In the genomic region with DNA sequence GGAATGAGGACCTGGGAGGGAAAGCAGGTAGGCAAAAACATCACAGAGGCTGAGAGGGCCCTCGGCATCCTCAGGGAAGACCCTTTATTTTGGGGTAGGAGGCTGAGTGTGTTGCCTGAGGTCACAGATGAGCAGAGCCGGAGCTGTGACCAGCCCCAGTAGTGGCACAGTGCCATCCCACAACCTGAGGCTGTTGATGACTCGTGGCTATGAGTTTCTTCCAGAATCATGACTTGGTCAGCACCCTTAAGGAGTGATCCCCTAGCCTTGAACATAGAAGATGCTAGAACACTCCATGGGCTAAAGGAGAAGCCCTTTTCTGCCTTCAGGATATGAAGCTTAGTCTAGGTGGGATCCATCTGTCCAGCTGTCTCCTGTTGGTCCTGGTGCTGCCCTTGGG, we compare ENCODE assay signal across 18 cellular contexts. TPM values are rescaled to one million over a fixed set of nuclear protein-coding genes. Genes with fewer than 3 reads are reported as not detected.
DNase-seq lines count a peak whose midpoint lies in the region; ATAC-seq, FAIRE-seq and TF ChIP-seq lines count a peak whose summit lies in the region.
"Had no signal": no experiment of that assay in that cellular context is flagged by ENCODE, and none has a peak within 500 bp of the region (broad histone marks: within the 10 kb centered on the region; RNA-seq: fewer than 3 reads in every experiment).

No MANE protein-coding gene starts in this region.

- no peak overlapping the region for H3K27ac Mint-ChIP-seq in type B pancreatic cell

- no peaks in the 10 kb centered on the region for H3K4me1 Mint-ChIP-seq in type B pancreatic cell (ENCODE audit: unreplicated experiment)
- H3K4me1 Mint-ChIP-seq: IgD-negative memory B cell had no signal

- H3K27me3 Mint-ChIP-seq in type B pancreatic cell = no peaks in the 10 kb centered on the region
- H3K27me3 Mint-ChIP-seq: IgD-negative memory B cell had no signal

- FAIRE-seq in K562 (lab: Jason Lieb, UNC) = peak; percentile 23
- FAIRE-seq: colon, GM12878 had no signal

- H3K4me3 ChIP-seq in K562 (no peak overlapping the region), kidney epithelial cell (ENCODE audit: low read depth, low read length) (no peak overlapping the region)
- H3K4me3 ChIP-seq: esophagus muscularis mucosa, GM12878, tibial nerve had no signal

- H3K4me3 Mint-ChIP-seq in type B pancreatic cell = no peak overlapping the region
- H3K4me3 Mint-ChIP-seq: IgD-negative memory B cell had no signal

- H3K4me1 ChIP-seq in K562 (replicated peaks in 1 of 2; ENCODE audit: control insufficient read depth in 2 of 2, insufficient read depth in 2 of 2, low read length in 2 of 2) = no peaks in the 10 kb centered on the region
- H3K4me1 ChIP-seq: esophagus muscularis mucosa, tibial nerve had no signal

- no peaks in the 10 kb centered on the region for H4K20me1 ChIP-seq in K562 (replicated peaks; ENCODE audit: control insufficient read depth, insufficient read depth, low read length)

- no peak overlapping the region for H3K9ac ChIP-seq in K562 (ENCODE audit: insufficient read depth in 1 of 2, low read depth in 2 of 2, low read length in 2 of 2)

- H3K9me3 Mint-ChIP-seq in type B pancreatic cell = no peaks in the 10 kb centered on the region
- H3K9me3 Mint-ChIP-seq: IgD-negative memory B cell had no signal

- no peaks in the 10 kb centered on the region for H3K9me3 ChIP-seq in K562 (replicated peaks; ENCODE audit: control insufficient read depth, insufficient read depth, low read depth, low read length)
- H3K9me3 ChIP-seq: esophagus muscularis mucosa, tibial nerve had no signal

- no TSS peak for BruUV-seq in K562 (replicated peaks; lab: Mats Ljungman, UMichigan)

- H3K36me3 Mint-ChIP-seq in type B pancreatic cell = peaks cover 23% of the 10 kb centered on the region

- TF ChIP-seq EP300 in K562 (IDR thresholded peaks at IDR 0.05; ENCODE audit: low read length) = no peak

- no peak overlapping the region for H3K27ac ChIP-seq in K562 (ENCODE audit: extremely low read depth, low read depth, low read length)
- H3K27ac ChIP-seq: esophagus muscularis mucosa, tibial nerve had no signal

- POLR2A ChIA-PET in K562 (lab: Yijun Ruan, JAX) = interaction anchor here (0.6 to 1.6 kb wide), 4 partner anchors 8 to 532 kb away, joined by 3 to 5 read pairs (median 4); no protein-coding TSS in a partner anchor

- no peak overlapping the region for H3K4me2 ChIP-seq in K562 (ENCODE audit: insufficient read depth, low read length)

- TF ChIP-seq RAD21 in K562 (CRISPR knock-in tag; conservative IDR thresholded peaks at IDR 0.05 in 1 of 2, IDR thresholded peaks at IDR 0.05 in 1 of 2) = no peak

- no peaks in the 10 kb centered on the region for H3K9me1 ChIP-seq in K562 (ENCODE audit: control insufficient read depth, insufficient read depth, low read length)

- no peak overlapping the region for H2AFZ ChIP-seq in K562 (ENCODE audit: low read depth, low read length)

- peak; percentile 14 for DNase-seq in Daoy (ENCODE audit: low read depth)
- DNase-seq in HT1080 (ENCODE audit: low read depth) = peak; percentile 63
- no peak for DNase-seq in K562 (ENCODE audit: extremely low read depth in 1 of 4, low spot score in 3 of 4)
- DNase-seq in kidney epithelial cell (ENCODE audit: low read depth) = peak; percentile 42
- no peak for DNase-seq in HuH-7 (ENCODE audit: low spot score)
- no peak for DNase-seq in type B pancreatic cell (ENCODE audit: extremely low spot score, unreplicated experiment)
- DNase-seq: NCI-H1436 treated with DMSO at 0.1 percent for 48 hours; right cardiac atrium; stimulated activated CD4-positive, alpha-beta T cell treated with anti-CD3 and anti-CD28 coated beads, Interleukin-4, amount 100 ng/mL, for 1 hour had no signal

- H3K36me3 ChIP-seq in K562 (ENCODE audit: control insufficient read depth, insufficient read depth, low read length) = peaks cover 63% of the 10 kb centered on the region
- H3K36me3 ChIP-seq in kidney epithelial cell (ENCODE audit: control insufficient read depth, insufficient read depth, low read length) = peaks cover 2% of the 10 kb centered on the region

- H3K27me3 ChIP-seq in K562 (ENCODE audit: control insufficient read depth in 2 of 2, insufficient read depth in 2 of 2, low read length in 2 of 2) = no peaks in the 10 kb centered on the region
- H3K27me3 ChIP-seq in kidney epithelial cell (ENCODE audit: control insufficient read depth, insufficient read depth, low read length) = no peaks in the 10 kb centered on the region
- H3K27me3 ChIP-seq: esophagus muscularis mucosa, tibial nerve had no signal

- ATAC-seq in K562 = no peak
- ATAC-seq in HG03139 (IDR thresholded peaks at IDR 0.05; ENCODE audit: unreplicated experiment) = no peak
- ATAC-seq in GM21390 (IDR thresholded peaks at IDR 0.05; ENCODE audit: unreplicated experiment) = no peak
- ATAC-seq: GM12878, right cardiac atrium had no signal

- intact Hi-C loops in K562 (cut with micrococcal nuclease) = loop anchor here (10.0 kb wide), 1 partner anchor 259 kb away; no protein-coding TSS in a partner anchor

- in situ Hi-C loops in K562 (cut with MboI) = loop anchor here (10.0 kb wide), 1 partner anchor 889 kb away; no protein-coding TSS in a partner anchor

- TF ChIP-seq CTCF in K562 (IDR thresholded peaks at IDR 0.05 in 2 of 3, conservative IDR thresholded peaks at IDR 0.05 in 1 of 3; ENCODE audit: insufficient read depth in 2 of 3, low read depth in 1 of 3, low read length in 3 of 3) (no peak), kidney epithelial cell (IDR thresholded peaks at IDR 0.05; ENCODE audit: insufficient read depth, low read length, poor library complexity, severe bottlenecking) (no peak), type B pancreatic cell (conservative IDR thresholded peaks at IDR 0.05) (no peak)

- no peak for TF ChIP-seq POLR2A in K562 (conservative IDR thresholded peaks at IDR 0.05)

- 84% methylated on average over 3 of the region's 3 CpGs for WGBS in K562 (ENCODE audit: insufficient coverage, low coverage, missing lambda C conversion rate)

- CTCF ChIA-PET in K562 (lab: Yijun Ruan, JAX; ENCODE audit: low intra/inter-chr PET ratio) = no interaction called here

- H3K79me2 ChIP-seq in K562 (ENCODE audit: control insufficient read depth, insufficient read depth, low read length) = no peaks in the 10 kb centered on the region

TF ChIP-seq in K562, 482 proteins besides CTCF, POLR2A, EP300 and RAD21 (continues in another document):
- TF ChIP-seq GTF2F1 (IDR thresholded peaks at IDR 0.05; ENCODE audit: low read depth, low read length) = no peak

RNA-seq across cellular contexts. Expression of gene CXCR6, which starts 19.5 kb away (rescaled TPM):
- not detected in 2 replicates for total RNA-seq in Daoy (2014; rRNA removed; shearing (Covaris generic))
- not detected in 2 replicates for total RNA-seq in HT1080 (2014; rRNA removed; shearing (Covaris generic))
- not detected in 2 replicates for polyA plus RNA-seq in HT1080 (2015; cell fraction: cytosol; rRNA removed)
- not detected in 2 replicates for polyA plus RNA-seq in HT1080 (2015; cell fraction: nucleus; rRNA removed)
- total RNA-seq in K562 (2011; cell fraction: chromatin; rRNA removed; ENCODE audit: low replicate concordance) = not detected in 2 replicates
- total RNA-seq in K562 (2011; cell fraction: nucleolus; rRNA removed) = not detected in 2 replicates
- total RNA-seq in K562 (2011; cell fraction: nucleoplasm; rRNA removed) = not detected in 2 replicates
- not detected in 2 replicates for total RNA-seq in K562 (2014; rRNA removed)
- not detected in 2 replicates for total RNA-seq in K562 (2014; rRNA removed; fragmentation: Illumina TruSeq; extraction: Trizol)
- total RNA-seq in K562 (2015; rRNA removed; fragmentation: Illumina TruSeq; extraction: Trizol) = not detected in 2 replicates
- total RNA-seq in K562 (2021) = not detected in 2 replicates
- not detected in 2 replicates for polyA plus RNA-seq in K562 (2011; rRNA removed)
- polyA plus RNA-seq in K562 (2011; cell fraction: cytosol; rRNA removed) = not detected in 2 replicates
- not detected in 2 replicates for polyA plus RNA-seq in K562 (2011; cell fraction: nucleus; rRNA removed)
- 0.12 and 0.16 TPM in 2 replicates for polyA plus RNA-seq in K562 (2012)
- not detected in 2 replicates for polyA plus RNA-seq in K562 (2014; fragmentation: Illumina TruSeq; extraction: Trizol)
- under 1 TPM in 1 of 2 experiments, not detected in 1; 0.28 TPM for polyA plus RNA-seq in K562 (2014; fragmentation: Nextera tagmentation; extraction: Ambion mirVana)
- not detected in 2 replicates for polyA plus RNA-seq in K562 (2014; rRNA removed)
- not detected in 2 replicates for polyA minus RNA-seq in K562 (2011; rRNA and poly(A)+ RNA removed)
- not detected in 2 replicates for polyA minus RNA-seq in K562 (2011; cell fraction: cytosol; rRNA and poly(A)+ RNA removed)
- not detected in 2 replicates for polyA minus RNA-seq in K562 (2011; cell fraction: nucleus; rRNA and poly(A)+ RNA removed)
- not detected in 2 replicates for total RNA-seq in kidney epithelial cell
- not detected in 2 replicates for total RNA-seq in type B pancreatic cell (ENCODE audit: low replicate concordance)
- total RNA-seq: GM12878, lung microvascular endothelial cell had no signal
- polyA plus RNA-seq: neural cell had no signal

RNA-seq across cellular contexts. Expression of gene CCR9, which starts 37.4 kb away (rescaled TPM):
- not detected in 2 replicates for total RNA-seq in Daoy (2014; rRNA removed; shearing (Covaris generic))
- not detected in 2 replicates for total RNA-seq in HT1080 (2014; rRNA removed; shearing (Covaris generic))
- polyA plus RNA-seq in HT1080 (2015; cell fraction: cytosol; rRNA removed) = not detected in 2 replicates
- not detected in 2 replicates for polyA plus RNA-seq in HT1080 (2015; cell fraction: nucleus; rRNA removed)
- total RNA-seq in K562 (2011; cell fraction: chromatin; rRNA removed; ENCODE audit: low replicate concordance) = not detected in 2 replicates
- total RNA-seq in K562 (2011; cell fraction: nucleolus; rRNA removed) = not detected in 2 replicates
- total RNA-seq in K562 (2011; cell fraction: nucleoplasm; rRNA removed) = not detected in 2 replicates
- not detected in 2 replicates for total RNA-seq in K562 (2014; rRNA removed)
- total RNA-seq in K562 (2014; rRNA removed; fragmentation: Illumina TruSeq; extraction: Trizol) = not detected in 2 replicates
- total RNA-seq in K562 (2015; rRNA removed; fragmentation: Illumina TruSeq; extraction: Trizol) = not detected in 2 replicates
- total RNA-seq in K562 (2021) = not detected in 2 replicates
- not detected in 2 replicates for polyA plus RNA-seq in K562 (2011; rRNA removed)
- not detected in 2 replicates for polyA plus RNA-seq in K562 (2011; cell fraction: cytosol; rRNA removed)
- polyA plus RNA-seq in K562 (2011; cell fraction: nucleus; rRNA removed) = not detected in 2 replicates
- polyA plus RNA-seq in K562 (2012) = 0.07 TPM in 1 of 2 replicates, not detected in the other
- polyA plus RNA-seq in K562 (2014; fragmentation: Illumina TruSeq; extraction: Trizol) = not detected in 2 replicates
- not detected for polyA plus RNA-seq in K562 (2014; fragmentation: Nextera tagmentation; extraction: Ambion mirVana)
- polyA plus RNA-seq in K562 (2014; rRNA removed) = not detected in 2 replicates
- polyA minus RNA-seq in K562 (2011; rRNA and poly(A)+ RNA removed) = not detected in 2 replicates
- not detected in 2 replicates for polyA minus RNA-seq in K562 (2011; cell fraction: cytosol; rRNA and poly(A)+ RNA removed)
- not detected in 2 replicates for polyA minus RNA-seq in K562 (2011; cell fraction: nucleus; rRNA and poly(A)+ RNA removed)
- total RNA-seq in kidney epithelial cell = not detected in 2 replicates
- not detected in 2 replicates for total RNA-seq in type B pancreatic cell (ENCODE audit: low replicate concordance)
- total RNA-seq: lung microvascular endothelial cell, right cardiac atrium had no signal
- polyA plus RNA-seq: neural cell, right cardiac atrium had no signal

Comparison
In these comparisons a context has a peak if more than half of its experiments do, and no peak if none do; other contexts are left out.
1. DNase-seq: peak in Daoy (single experiment), HT1080 (single experiment) and kidney epithelial cell (single experiment); none in K562 (0 of 4), HuH-7 (single experiment) and type B pancreatic cell (single experiment).